In genomic region chr10:49187044-49187484, GRCh38 we compare ENCODE assay signal across 1 cellular context.
TF ChIP-seq lines count a peak whose summit lies in the region.

No MANE protein-coding gene starts in this region.

TF ChIP-seq in GM12878, 131 proteins besides CTCF, POLR2A, EP300 and RAD21:
- TF ChIP-seq ZBTB40 (IDR thresholded peaks at IDR 0.05; ENCODE audit: borderline replicate concordance) = no peak
- no peak for TF ChIP-seq SPI1 (IDR thresholded peaks at IDR 0.05; ENCODE audit: borderline replicate concordance, insufficient read depth, low read depth, low read length)
- no peak for TF ChIP-seq PAX5 (IDR thresholded peaks at IDR 0.05; ENCODE audit: borderline replicate concordance, low read depth, low read length)
- TF ChIP-seq CBX3 (IDR thresholded peaks at IDR 0.05; ENCODE audit: borderline replicate concordance, low read depth) = no peak
- TF ChIP-seq POLR2AphosphoS5 (IDR thresholded peaks at IDR 0.05; ENCODE audit: low read length) = no peak
- TF ChIP-seq BHLHE40 (IDR thresholded peaks at IDR 0.05; ENCODE audit: borderline replicate concordance in 1 of 2, low read depth in 2 of 2, low read length in 1 of 2) = no peak
- no peak for TF ChIP-seq ZNF207 (IDR thresholded peaks at IDR 0.05; ENCODE audit: borderline replicate concordance)
- TF ChIP-seq NFIC (IDR thresholded peaks at IDR 0.05; ENCODE audit: low read depth, low read length) = no peak
- peak; percentile 49 for TF ChIP-seq MLLT1 (IDR thresholded peaks at IDR 0.05)
- 0 out of 4 replicates have a peak, but pooled peaks of 1 of the 2 experiments have one; percentile 17 for TF ChIP-seq IKZF2 (IDR thresholded peaks at IDR 0.05)
- TF ChIP-seq NFYA (IDR thresholded peaks at IDR 0.05; ENCODE audit: borderline replicate concordance, low read depth, low read length) = no peak
